8 cellular contexts compared by ENCODE assay signal in genomic region chr20:46406200-46406985, GRCh38. TPM values are rescaled to one million over a fixed set of nuclear protein-coding genes. Genes with fewer than 3 reads are reported as not detected.
DNase-seq lines count a peak whose midpoint lies in the region; FAIRE-seq and TF ChIP-seq lines count a peak whose summit lies in the region.

TSS of gene ELMO2 (minus strand) at chr20:46406615. CDS start at chr20:46394482, 12,133 bp downstream.

- H3K9me2 ChIP-seq in Loucy (replicated peaks; ENCODE audit: low read depth, low read length) (no peaks in the 10 kb centered on the region), neural cell (ENCODE audit: insufficient read depth, low read length) (no peaks in the 10 kb centered on the region)

- TF ChIP-seq CTCF in Loucy (conservative IDR thresholded peaks at IDR 0.05; ENCODE audit: low read length) (no peak), fibroblast of the aortic adventitia (IDR thresholded peaks at IDR 0.05; ENCODE audit: insufficient read depth, low read length) (peak; percentile 20), neural cell (IDR thresholded peaks at IDR 0.05; ENCODE audit: poor library complexity, severe bottlenecking) (peak; percentile 26), stomach (IDR thresholded peaks at IDR 0.05) (peak in 4 of 7 experiments; percentile 7 to 50 (median 28))

- H3F3A ChIP-seq in Loucy (ENCODE audit: low read depth) (peaks cover under 1% of the 10 kb centered on the region; the same call in 1 of the 2 replicates), neural cell (ENCODE audit: insufficient read depth, low read length, poor library complexity, severe bottlenecking) (no peaks in the 10 kb centered on the region)

- H3K4me1 ChIP-seq in Loucy (ENCODE audit: insufficient read depth, low read length, poor library complexity, severe bottlenecking) (peaks cover 42% of the 10 kb centered on the region), stomach (peaks cover 50 to 65% (median 58%) of the 10 kb centered on the region in 4 donors)

- H3K27me3 ChIP-seq in Loucy (ENCODE audit: insufficient read depth, low read length, poor library complexity, severe bottlenecking) (no peaks in the 10 kb centered on the region), neural cell (ENCODE audit: insufficient read depth, low read depth, low read length) (no peaks in the 10 kb centered on the region), stomach (no peaks in the 10 kb centered on the region)

- peak; percentile 97 for DNase-seq in EL
- DNase-seq in H54 (ENCODE audit: insufficient read length, low spot score), result peak; percentile 91
- peak; percentile 92 for DNase-seq in activated effector memory CD4-positive, alpha-beta T cell treated with Interleukin-2 at 50 U/mL for 16 hours
- peak; percentile 94 for DNase-seq in fibroblast of the aortic adventitia (ENCODE audit: low read depth)
- peak; percentile 99 for DNase-seq in stomach

- intact Hi-C loops in stomach (cut with DNase I; ENCODE audit: low total_unique reads), result no loop called here

- TF ChIP-seq EP300 in neural cell (conservative IDR thresholded peaks at IDR 0.05; ENCODE audit: poor library complexity, severe bottlenecking) (peak; percentile 34), stomach (IDR thresholded peaks at IDR 0.05) (no peak)

- H3K79me2 ChIP-seq in Loucy (ENCODE audit: insufficient read depth, low read length) (peaks cover 39% of the 10 kb centered on the region), neural cell (replicated peaks; ENCODE audit: insufficient read depth, low read length) (peaks cover 28% of the 10 kb centered on the region)

- FAIRE-seq in H54 (lab: Jason Lieb, UNC), result no peak

- TF ChIP-seq POLR2A in H54 (IDR thresholded peaks at IDR 0.05; ENCODE audit: low read depth, low read length) (peak; percentile 57; the same call in 1 of the 2 replicates), Raji (IDR thresholded peaks at IDR 0.05; ENCODE audit: insufficient read depth, low read depth, low read length) (peak; percentile 66), stomach (IDR thresholded peaks at IDR 0.05) (no peak)

- peak within 1 kb of the TSS; percentile 90 for H3K27ac ChIP-seq in neural cell (ENCODE audit: low read length)
- peak within 1 kb of the TSS; percentile 95 to 99 (median 97) for H3K27ac ChIP-seq in stomach

- H3K9me3 ChIP-seq in Loucy (ENCODE audit: insufficient read depth, low read depth, low read length) (no peaks in the 10 kb centered on the region), neural cell (ENCODE audit: low read length) (no peaks in the 10 kb centered on the region), stomach (no peaks in the 10 kb centered on the region)

- H3K36me3 ChIP-seq in Loucy (ENCODE audit: insufficient read depth, low read length) (no peaks in the 10 kb centered on the region), neural cell (ENCODE audit: insufficient read depth, low read length) (no peaks in the 10 kb centered on the region), stomach (no peaks in the 10 kb centered on the region)

- H3K4me2 ChIP-seq in Loucy (ENCODE audit: low read depth, low read length, poor library complexity, severe bottlenecking) (peak within 1 kb of the TSS; percentile 88), neural cell (ENCODE audit: low read length) (peak within 1 kb of the TSS; percentile 93)

- no peak for TF ChIP-seq RAD21 in neural cell (conservative IDR thresholded peaks at IDR 0.05)

- WGBS in stomach, 5 donors, result 0 to 1% (median 1%) methylated on average over 52 to 60 of the region's 60 CpGs

- H3K4me3 ChIP-seq in Loucy (ENCODE audit: low read length, poor library complexity, severe bottlenecking) (peak within 1 kb of the TSS; percentile 87), fibroblast of the aortic adventitia (ENCODE audit: low read depth, low read length) (peak within 1 kb of the TSS; percentile 92), neural cell (ENCODE audit: low read length) (peak within 1 kb of the TSS; percentile 99), stomach (peak within 1 kb of the TSS; percentile 84 to 95 (median 94))

- H3K9ac ChIP-seq in Loucy (ENCODE audit: low read depth, low read length, poor library complexity, severe bottlenecking) (peak within 1 kb of the TSS; percentile 69), neural cell (ENCODE audit: low read length) (peak within 1 kb of the TSS; percentile 95)

- H4K20me1 ChIP-seq in Loucy (ENCODE audit: insufficient read depth, low read length, poor library complexity, severe bottlenecking) (peaks cover 39% of the 10 kb centered on the region), neural cell (ENCODE audit: insufficient read depth) (no peaks in the 10 kb centered on the region)

- H2AFZ ChIP-seq in Loucy (ENCODE audit: low read length) (peak within 1 kb of the TSS; percentile 94), neural cell (ENCODE audit: low read depth, low read length) (peak within 1 kb of the TSS; percentile 76)

TF ChIP-seq in neural cell, 6 proteins besides CTCF, POLR2A, EP300 and RAD21:
- TF ChIP-seq TAF1 (IDR thresholded peaks at IDR 0.05; ENCODE audit: low read depth) (peak; percentile 55), REST (IDR thresholded peaks at IDR 0.05; ENCODE audit: borderline replicate concordance) (peak; percentile 59), MXI1 (conservative IDR thresholded peaks at IDR 0.05; ENCODE audit: poor library complexity, severe bottlenecking) (peak; percentile 51), SMC3 (conservative IDR thresholded peaks at IDR 0.05; ENCODE audit: poor library complexity) (no peak), POLR2AphosphoS5 (IDR thresholded peaks at IDR 0.05) (peak; percentile 90), EZH2 (IDR thresholded peaks at IDR 0.05; ENCODE audit: borderline replicate concordance, insufficient read depth, low read length, poor library complexity, severe bottlenecking) (no peak)
TF ChIP-seq in neural cell: peak in this region for 4.

RNA-seq across cellular contexts. Expression of gene ELMO2, which starts in this region (rescaled TPM):
- 36.6 and 48.2 TPM in 2 replicates for total RNA-seq in fibroblast of the aortic adventitia (ENCODE audit: low replicate concordance)
- polyA plus RNA-seq in neural cell, result 72.0 and 79.9 TPM in 2 replicates
- polyA minus RNA-seq in neural cell, result 107 and 122 TPM in 2 replicates
- total RNA-seq in stomach, result 10 to 100 TPM in 4 of 5 donors, 1 to 10 TPM in 1; 9.9 to 37.7 (median 25.0) TPM
- 10 to 100 TPM; 12.9 to 22.6 (median 18.0) TPM for polyA plus RNA-seq in stomach

Comparison
In these comparisons a context has a peak if more than half of its experiments do, and no peak if none do; other contexts are left out.
1. Peak in every context shown above with its lines: DNase-seq, H3K4me3 ChIP-seq and H3K27ac ChIP-seq.
2. POLR2A ChIP-seq: peak in H54 (single experiment) and Raji (single experiment); none in stomach (0 of 4).